Comparison of ENCODE assay signal across 34 cellular contexts in the genomic region with DNA sequence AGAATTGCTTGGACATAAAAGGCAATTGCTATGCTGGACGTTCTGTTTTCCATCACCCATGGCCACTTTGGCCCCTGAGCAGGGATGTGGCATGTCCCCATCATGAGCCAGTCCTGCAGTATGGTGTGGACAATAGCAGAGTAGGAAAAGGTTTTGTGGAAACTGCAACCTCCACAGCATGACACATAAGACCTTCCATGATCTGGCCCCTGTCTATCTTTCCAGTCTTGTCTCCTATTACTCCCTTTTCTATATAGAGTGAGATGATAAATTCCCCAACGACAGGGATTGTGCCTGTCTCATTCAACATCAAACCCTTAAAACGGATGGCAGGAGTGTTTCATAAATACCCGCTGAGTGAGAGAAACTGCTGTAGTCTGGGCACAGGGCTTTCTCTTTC.
"Had no signal": no experiment of that assay in that cellular context is flagged by ENCODE, and none has a peak within 500 bp of the region (broad histone marks: within the 10 kb centered on the region; RNA-seq: fewer than 3 reads in every experiment).

No MANE protein-coding gene starts in this region.

- H3K4me2 ChIP-seq: KMS-11 had no signal

- H3K27me3 ChIP-seq: MG63 had no signal

- H3K36me3 ChIP-seq: MG63 had no signal

- H3K9me3 ChIP-seq: MG63 had no signal

- H3K4me3 ChIP-seq: MG63 had no signal

- DNase-seq: Karpas-422, Kasumi-1, KBM-7, KG1, MG63, MM.1S, MV-4-11, NCI-H1048, NCI-H1092, NCI-H1092 treated with DMSO at 0.1 percent for 48 hours, NCI-H1105, NCI-H1105 treated with DMSO at 0.1 percent for 48 hours, NCI-H1417, NCI-H1417 treated with DMSO at 0.1 percent for 48 hours, NCI-H1436, NCI-H1436 treated with DMSO at 0.1 percent for 48 hours, NCI-H146, NCI-H1694, NCI-H1694 treated with DMSO at 0.1 percent for 48 hours, NCI-H187, NCI-H187 treated with DMSO at 0.1 percent for 48 hours, NCI-H1930, NCI-H2029, NCI-H2029 treated with DMSO at 0.1 percent for 48 hours, NCI-H2081, NCI-H2081 treated with DMSO at 0.1 percent for 48 hours, NCI-H2107, NCI-H2171, NCI-H2171 treated with DMSO at 0.1 percent for 48 hours, NCI-H2227 treated with DMSO at 0.1 percent for 48 hours, NCI-H226, NCI-H446, NCI-H446 treated with DMSO at 0.1 percent for 48 hours had no signal

- H3K27ac ChIP-seq: KMS-11 had no signal

- H3K9ac ChIP-seq: KMS-11 had no signal
